22 cellular contexts compared by ENCODE assay signal in the genomic region with DNA sequence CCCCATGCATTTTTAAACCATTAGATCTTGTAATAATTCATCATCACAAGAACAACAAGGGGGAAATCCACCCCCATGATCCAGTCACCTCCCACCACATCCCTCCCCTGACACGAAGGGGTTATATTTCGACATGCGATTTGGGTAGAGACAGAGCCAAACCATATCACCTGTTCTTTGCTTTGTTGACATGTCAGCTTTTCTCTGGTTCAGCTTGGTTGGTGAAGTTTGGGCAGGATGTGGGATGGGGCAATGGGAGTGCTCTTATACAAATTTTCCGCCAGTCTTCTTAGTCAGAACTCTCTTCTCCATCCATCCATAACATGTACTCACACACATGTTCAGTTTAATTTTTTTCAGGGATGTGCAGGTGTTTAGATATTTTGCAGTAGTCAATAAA. TPM values are rescaled to one million over a fixed set of nuclear protein-coding genes. Genes with fewer than 3 reads are reported as not detected.
DNase-seq lines count a peak whose midpoint lies in the region; ATAC-seq and TF ChIP-seq lines count a peak whose summit lies in the region.
"Had no signal": no experiment of that assay in that cellular context is flagged by ENCODE, and none has a peak within 500 bp of the region (broad histone marks: within the 10 kb centered on the region; RNA-seq: fewer than 3 reads in every experiment).

No MANE protein-coding gene starts in this region.

- no peak overlapping the region for H3K27ac ChIP-seq in RWPE1
- H3K27ac ChIP-seq: HL-60, left lung had no signal

- H3K4me3 Mint-ChIP-seq in activated naive CD4-positive, alpha-beta T cell treated with anti-CD3 and anti-CD28 coated beads, Interleukin-2, amount 50 U/mL, for 24 hours, result peak overlapping the region; percentile 47
- H3K4me3 Mint-ChIP-seq in T-helper 2 cell treated with Interferon-gamma antibody and Interleukin-4, amounts not matched to agents 5 μg/mL and 100 μg/mL, for 36 hours, result no peak overlapping the region
- H3K4me3 Mint-ChIP-seq in endothelial cell (ENCODE audit: unreplicated experiment), result peak overlapping the region; percentile 54
- H3K4me3 Mint-ChIP-seq in stimulated activated naive CD8-positive, alpha-beta T cell treated with anti-CD3 and anti-CD28 coated beads, Interleukin-15, Interleukin-2, amounts not matched to agents 100 ng/mL and 50 ng/mL, for 24 hours, result no peak overlapping the region
- H3K4me3 Mint-ChIP-seq: dendritic cell treated with granulocyte-macrophage colony-stimulating factor and Interleukin-4, amounts not matched to agents 40 ng/mL and 50 ng/mL, for 4 days; mesothelial cell of epicardium had no signal

- ATAC-seq in GM19395 (IDR thresholded peaks at IDR 0.05; ENCODE audit: unreplicated experiment), result no peak
- ATAC-seq: HepG2, left lung had no signal

- H3K4me1 Mint-ChIP-seq in activated naive CD4-positive, alpha-beta T cell treated with anti-CD3 and anti-CD28 coated beads, Interleukin-2, amount 50 U/mL, for 24 hours, result peaks cover 76% of the 10 kb centered on the region
- peaks cover 41% of the 10 kb centered on the region for H3K4me1 Mint-ChIP-seq in T-helper 2 cell treated with Interferon-gamma antibody and Interleukin-4, amounts not matched to agents 5 μg/mL and 100 μg/mL, for 36 hours (ENCODE audit: low read depth)
- H3K4me1 Mint-ChIP-seq in endothelial cell (ENCODE audit: unreplicated experiment), result peaks cover 20% of the 10 kb centered on the region
- peaks cover 59% of the 10 kb centered on the region for H3K4me1 Mint-ChIP-seq in stimulated activated naive CD8-positive, alpha-beta T cell treated with anti-CD3 and anti-CD28 coated beads, Interleukin-15, Interleukin-2, amounts not matched to agents 100 ng/mL and 50 ng/mL, for 24 hours (ENCODE audit: low read depth)

- CTCF ChIA-PET in RWPE1 (lab: Yijun Ruan, JAX), result no interaction called here

- H3K27me3 Mint-ChIP-seq in activated naive CD4-positive, alpha-beta T cell treated with anti-CD3 and anti-CD28 coated beads, Interleukin-2, amount 50 U/mL, for 24 hours, result no peaks in the 10 kb centered on the region
- no peaks in the 10 kb centered on the region for H3K27me3 Mint-ChIP-seq in T-helper 2 cell treated with Interferon-gamma antibody and Interleukin-4, amounts not matched to agents 5 μg/mL and 100 μg/mL, for 36 hours (ENCODE audit: low read depth)
- H3K27me3 Mint-ChIP-seq in endothelial cell (ENCODE audit: unreplicated experiment), result no peaks in the 10 kb centered on the region
- H3K27me3 Mint-ChIP-seq in stimulated activated naive CD8-positive, alpha-beta T cell treated with anti-CD3 and anti-CD28 coated beads, Interleukin-15, Interleukin-2, amounts not matched to agents 100 ng/mL and 50 ng/mL, for 24 hours, result no peaks in the 10 kb centered on the region
- H3K27me3 Mint-ChIP-seq: CD4-positive, alpha-beta memory T cell; dendritic cell treated with granulocyte-macrophage colony-stimulating factor and Interleukin-4, amounts not matched to agents 40 ng/mL and 50 ng/mL, for 4 days had no signal

- TF ChIP-seq CTCF in endothelial cell (IDR thresholded peaks at IDR 0.05; ENCODE audit: unreplicated experiment) (no peak), RWPE1 (conservative IDR thresholded peaks at IDR 0.05; ENCODE audit: low read depth) (no peak)

- H3K9me3 Mint-ChIP-seq in activated naive CD4-positive, alpha-beta T cell treated with anti-CD3 and anti-CD28 coated beads, Interleukin-2, amount 50 U/mL, for 24 hours, result no peaks in the 10 kb centered on the region
- H3K9me3 Mint-ChIP-seq in T-helper 2 cell treated with Interferon-gamma antibody and Interleukin-4, amounts not matched to agents 5 μg/mL and 100 μg/mL, for 36 hours, result no peaks in the 10 kb centered on the region
- no peaks in the 10 kb centered on the region for H3K9me3 Mint-ChIP-seq in endothelial cell (ENCODE audit: unreplicated experiment)
- H3K9me3 Mint-ChIP-seq in stimulated activated naive CD8-positive, alpha-beta T cell treated with anti-CD3 and anti-CD28 coated beads, Interleukin-15, Interleukin-2, amounts not matched to agents 100 ng/mL and 50 ng/mL, for 24 hours, result no peaks in the 10 kb centered on the region
- H3K9me3 Mint-ChIP-seq: CD4-positive, alpha-beta memory T cell; dendritic cell treated with granulocyte-macrophage colony-stimulating factor and Interleukin-4, amounts not matched to agents 40 ng/mL and 50 ng/mL, for 4 days; mesothelial cell of epicardium had no signal

- POLR2A ChIA-PET in RWPE1 (lab: Yijun Ruan, JAX; ENCODE audit: low non-redundant PET), result no interaction called here

- H3K27ac Mint-ChIP-seq in activated naive CD4-positive, alpha-beta T cell treated with anti-CD3 and anti-CD28 coated beads, Interleukin-2, amount 50 U/mL, for 24 hours, result peak overlapping the region; percentile 35
- H3K27ac Mint-ChIP-seq in T-helper 2 cell treated with Interferon-gamma antibody and Interleukin-4, amounts not matched to agents 5 μg/mL and 100 μg/mL, for 36 hours, result peak overlapping the region; percentile 39
- peak overlapping the region; percentile 14 for H3K27ac Mint-ChIP-seq in endothelial cell (ENCODE audit: unreplicated experiment)
- H3K27ac Mint-ChIP-seq in stimulated activated naive CD8-positive, alpha-beta T cell treated with anti-CD3 and anti-CD28 coated beads, Interleukin-15, Interleukin-2, amounts not matched to agents 100 ng/mL and 50 ng/mL, for 24 hours, result peak overlapping the region; percentile 29
- H3K27ac Mint-ChIP-seq: mesothelial cell of epicardium had no signal

- no peak for DNase-seq in activated naive CD4-positive, alpha-beta T cell treated with Interleukin-2 at 50 U/mL for 16 hours
- no peak for DNase-seq in T-helper 2 cell treated with Interferon-gamma antibody and Interleukin-4, amounts not matched to agents 5 μg/mL and 100 μg/mL, for 36 hours (ENCODE audit: low spot score)
- DNase-seq in endothelial cell (ENCODE audit: low spot score), result no peak
- DNase-seq in RWPE1 (ENCODE audit: low spot score), result no peak
- no peak for DNase-seq in NCI-H524 treated with DMSO at 0.1 percent for 48 hours (lab: John Stamatoyannopoulos, UW)
- DNase-seq: activated CD8-positive, alpha-beta memory T cell treated with anti-CD3 and anti-CD28 coated beads for 24 hours; anterior cingulate cortex; CD4-positive, alpha-beta memory T cell; GDM1; left lung; NCI-H1105 treated with DMSO at 0.1 percent for 48 hours; NCI-H2081; OCI-M1; posterior cingulate gyrus; SHP77 had no signal

- peaks cover 31% of the 10 kb centered on the region for H3K36me3 Mint-ChIP-seq in activated naive CD4-positive, alpha-beta T cell treated with anti-CD3 and anti-CD28 coated beads, Interleukin-2, amount 50 U/mL, for 24 hours
- peaks cover 63% of the 10 kb centered on the region for H3K36me3 Mint-ChIP-seq in T-helper 2 cell treated with Interferon-gamma antibody and Interleukin-4, amounts not matched to agents 5 μg/mL and 100 μg/mL, for 36 hours (ENCODE audit: low read depth)
- peaks cover 19% of the 10 kb centered on the region for H3K36me3 Mint-ChIP-seq in endothelial cell (ENCODE audit: low read depth, unreplicated experiment)
- H3K36me3 Mint-ChIP-seq in stimulated activated naive CD8-positive, alpha-beta T cell treated with anti-CD3 and anti-CD28 coated beads, Interleukin-15, Interleukin-2, amounts not matched to agents 100 ng/mL and 50 ng/mL, for 24 hours (ENCODE audit: low read depth), result peaks cover 75% of the 10 kb centered on the region

RNA-seq across cellular contexts. Expression of a gene that starts 12.9 kb away (rescaled TPM):
- total RNA-seq in endothelial cell (ENCODE audit: unreplicated experiment), result 91.2 TPM

Comparison
In these comparisons a context has a peak if more than half of its experiments do, and no peak if none do; other contexts are left out.
1. H3K4me3 Mint-ChIP-seq: peak in activated naive CD4-positive, alpha-beta T cell treated with anti-CD3 and anti-CD28 coated beads, Interleukin-2, amount 50 U/mL, for 24 hours (single experiment) and endothelial cell (single experiment); none in T-helper 2 cell treated with Interferon-gamma antibody and Interleukin-4, amounts not matched to agents 5 μg/mL and 100 μg/mL, for 36 hours (single experiment) and stimulated activated naive CD8-positive, alpha-beta T cell treated with anti-CD3 and anti-CD28 coated beads, Interleukin-15, Interleukin-2, amounts not matched to agents 100 ng/mL and 50 ng/mL, for 24 hours (single experiment).
2. Peak in every context shown above with its lines, with median percentiles within 50 percentile points of each other: H3K27ac Mint-ChIP-seq.